In the genomic region with DNA sequence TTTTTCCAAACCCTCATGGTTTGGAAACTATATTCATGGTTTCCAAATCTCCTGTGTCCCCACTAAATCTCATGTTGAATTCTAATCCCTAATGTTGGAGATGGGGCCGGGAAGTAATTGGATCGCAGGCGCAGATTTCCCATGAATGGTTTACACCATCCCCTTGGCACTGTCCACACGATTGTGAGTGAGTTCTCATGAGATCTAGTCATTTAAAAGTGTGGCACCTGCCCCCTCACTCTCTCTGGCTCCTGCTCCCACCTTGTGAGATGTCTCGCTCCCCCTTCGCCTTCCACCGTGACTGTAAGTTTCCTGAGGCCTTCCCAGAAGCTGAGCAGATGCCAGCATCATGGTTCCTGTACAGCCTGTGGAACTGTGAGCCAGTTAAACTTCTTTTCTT, we compare ENCODE assay signal across 23 cellular contexts.
"Had no signal": no experiment of that assay in that cellular context is flagged by ENCODE, and none has a peak within 500 bp of the region (broad histone marks: within the 10 kb centered on the region; RNA-seq: fewer than 3 reads in every experiment).

No MANE protein-coding gene starts in this region.

- DNase-seq: occipital lobe; ovary; posterior cingulate gyrus; psoas muscle; right cardiac atrium; right lobe of liver; sigmoid colon; small intestine; stimulated activated CD4-positive, alpha-beta T cell treated with anti-CD3 and anti-CD28 coated beads, Interleukin-15, amount 100 ng/mL, for 24 hours; stimulated activated CD4-positive, alpha-beta T cell treated with anti-CD3 and anti-CD28 coated beads, Interleukin-2, amount 100 ng/mL, for 24 hours; stimulated activated CD4-positive, alpha-beta T cell treated with anti-CD3 and anti-CD28 coated beads, Interleukin-2, amount 100 ng/mL, for 48 hours; stimulated activated CD4-positive, alpha-beta T cell treated with anti-CD3 and anti-CD28 coated beads, Interleukin-4, amount 100 ng/mL, for 24 hours; stimulated activated naive B cell treated with anti-CD40 and anti-IgM and Interleukin-4, amounts not matched to agents 10 μg/mL and 1 μg/mL and 100 μg/mL, for 72 hours; stimulated activated naive CD4-positive, alpha-beta T cell treated with Interleukin-2 at 50 U/mL for 16 hours; stomach; thyroid gland; trophoblast cell; upper lobe of left lung had no signal

- H3K4me3 ChIP-seq: neural progenitor cell, ovary, psoas muscle, right lobe of liver, sigmoid colon, stomach, thoracic aorta, thyroid gland, tibial nerve, upper lobe of left lung, vagina had no signal

- H3K27ac ChIP-seq: neural progenitor cell, ovary, parathyroid adenoma, psoas muscle, right lobe of liver, sigmoid colon, stomach, thoracic aorta, thyroid gland, tibial nerve, upper lobe of left lung, vagina had no signal

- H3K9me3 ChIP-seq: ovary, psoas muscle, right lobe of liver, sigmoid colon, stomach, thoracic aorta, thyroid gland, tibial nerve, upper lobe of left lung, vagina had no signal

- H3K27me3 ChIP-seq: ovary, right lobe of liver, sigmoid colon, thyroid gland, tibial nerve, upper lobe of left lung, vagina had no signal

- H3K36me3 ChIP-seq: neural progenitor cell, ovary, right lobe of liver, sigmoid colon, stomach, thoracic aorta, thyroid gland, tibial nerve, upper lobe of left lung, vagina had no signal
